ENCODE assay signal across 21 cellular contexts in the genomic region with DNA sequence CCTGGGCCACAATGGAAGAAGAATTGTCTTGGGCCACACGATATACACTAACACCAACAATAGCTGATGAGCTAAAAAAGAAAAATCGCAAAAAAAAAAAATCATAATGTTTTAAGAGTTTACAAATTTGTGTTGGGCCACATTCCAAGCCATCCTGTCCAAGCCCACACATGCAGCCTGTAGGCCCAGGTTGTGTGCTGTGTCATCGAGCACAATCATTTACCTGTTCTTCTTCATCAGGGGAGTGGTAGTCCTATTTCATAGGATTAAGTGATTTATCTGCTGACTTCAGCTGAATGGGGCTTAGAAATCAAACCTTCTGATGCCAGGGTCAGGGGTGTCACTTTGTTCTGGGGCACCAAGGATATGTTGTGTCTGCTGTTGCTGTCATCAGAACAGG.
"Had no signal": no experiment of that assay in that cellular context is flagged by ENCODE, and none has a peak within 500 bp of the region (broad histone marks: within the 10 kb centered on the region; RNA-seq: fewer than 3 reads in every experiment).

No MANE protein-coding gene starts in this region.

- H3K27ac ChIP-seq: coronary artery, hepatocyte, pancreas, suprapubic skin, thyroid gland, uterus had no signal

- FAIRE-seq: endothelial cell of umbilical vein had no signal

- H3K27me3 ChIP-seq: hepatocyte, pancreas, suprapubic skin, thyroid gland, uterus had no signal

- H3K4me2 ChIP-seq: hepatocyte, smooth muscle cell had no signal

- H2AFZ ChIP-seq: hepatocyte had no signal

- ATAC-seq: left colon; left ventricle myocardium superior; right cardiac atrium; stimulated activated naive CD8-positive, alpha-beta T cell treated with anti-CD3 and anti-CD28 coated beads, Interleukin-15, Interleukin-2, amounts not matched to agents 100 U/mL and 50 U/mL, for 24 hours had no signal

- DNase-seq: effector CD4-positive, alpha-beta T cell; endodermal cell; foreskin melanocyte; head of caudate nucleus; left colon; left ventricle myocardium superior; mesendoderm; naive B cell; occipital lobe; pancreas; right cardiac atrium; stimulated activated CD4-positive, alpha-beta T cell treated with anti-CD3 and anti-CD28 coated beads, Interleukin-2, amount 100 ng/mL, for 48 hours; stimulated activated naive CD8-positive, alpha-beta T cell treated with anti-CD3 and anti-CD28 coated beads, Interleukin-15, Interleukin-2, amounts not matched to agents 100 U/mL and 50 U/mL, for 24 hours; thyroid gland; uterus had no signal

- H3K79me2 ChIP-seq: hepatocyte had no signal

- H3K4me1 ChIP-seq: suprapubic skin, thyroid gland, uterus had no signal

- H3K36me3 ChIP-seq: pancreas, suprapubic skin, thyroid gland, uterus had no signal

- H3K9me3 ChIP-seq: pancreas, suprapubic skin, thyroid gland, uterus had no signal

- H3K4me3 ChIP-seq: coronary artery, hepatocyte, lung, pancreas, smooth muscle cell, suprapubic skin, thyroid gland, uterus had no signal
